36 cellular contexts compared by ENCODE assay signal in genomic region chr17:48642843-48643696, GRCh38. TPM values are rescaled to one million over a fixed set of nuclear protein-coding genes. Genes with fewer than 3 reads are reported as not detected.
DNase-seq lines count a peak whose midpoint lies in the region; TF ChIP-seq lines count a peak whose summit lies in the region.
"Had no signal": no experiment of that assay in that cellular context is flagged by ENCODE, and none has a peak within 500 bp of the region (broad histone marks: within the 10 kb centered on the region; RNA-seq: fewer than 3 reads in every experiment).

No MANE protein-coding gene starts in this region.

- no peak overlapping the region for H2BK5ac ChIP-seq in trophoblast cell (ENCODE audit: low read depth, low read length, poor library complexity)

- peaks cover 3% of the 10 kb centered on the region for H3K79me1 ChIP-seq in trophoblast cell (ENCODE audit: low read length)

- H3K27me3 ChIP-seq in trophoblast cell (ENCODE audit: insufficient read depth, low read length): peaks cover 84% of the 10 kb centered on the region
- H3K27me3 ChIP-seq: testis had no signal

- H3K9ac ChIP-seq in trophoblast cell (ENCODE audit: low read length): no peak overlapping the region
- H3K9ac ChIP-seq: BLaER1 treated with 17β-estradiol and CSF1 and Interleukin-3, amounts not matched to agents 10 nM and 100 nM had no signal

- DNase-seq in AG10803 (ENCODE audit: low read depth) (no peak), HuH-7 (ENCODE audit: low spot score) (peak; percentile 15), left kidney (ENCODE audit: low read depth, low spot score) (peak; percentile 12), trophoblast cell (no peak), amniotic stem cell (lab: John Stamatoyannopoulos, UW) (no peak), NCI-H748 treated with DMSO at 0.1 percent for 48 hours (lab: John Stamatoyannopoulos, UW) (no peak), hypothalamus (lab: John Stamatoyannopoulos, UW) (no peak)
- no peak for DNase-seq in activated naive CD4-positive, alpha-beta T cell treated with anti-CD3 and anti-CD28 coated beads, Interleukin-2, amount 50 U/mL, for 16 hours
- DNase-seq: activated CD4-positive, alpha-beta T cell treated with anti-CD3 and anti-CD28 coated beads for 48 hours; activated CD8-positive, alpha-beta memory T cell treated with anti-CD3 and anti-CD28 coated beads for 24 hours; activated effector memory CD4-positive, alpha-beta T cell treated with anti-CD3 and anti-CD28 coated beads, Interleukin-2, amount 50 U/mL, for 16 hours; activated naive CD8-positive, alpha-beta T cell treated with anti-CD3 and anti-CD28 coated beads, Interleukin-2, amount 10 ng/mL, durations not matched to agents 7 days and 5 days; COR-L47; dermis blood vessel endothelial cell; DMS79; esophagus squamous epithelium; foreskin melanocyte; GDM1; HCEC 1CT; immature natural killer cell; midbrain; natural killer cell; NCI-H1048; NCI-H1694 treated with DMSO at 0.1 percent for 48 hours; NCI-H2171 treated with DMSO at 0.1 percent for 48 hours; NCI-H524; NK-92 treated with Interleukin-12 subunit alpha and Interleukin-12 subunit beta, amount 100 ng/mL, for 24 hours; pancreas; PC-3; stimulated activated CD4-positive, alpha-beta T cell treated with anti-CD3 and anti-CD28 coated beads, Interleukin-15, amount 100 ng/mL, for 24 hours; stimulated activated naive CD8-positive, alpha-beta T cell treated with anti-CD3 and anti-CD28 coated beads, Interleukin-15, Interleukin-2, amounts not matched to agents 100 U/mL and 50 U/mL, for 24 hours; T-helper 9 cell; testis had no signal

- no peak overlapping the region for H4K12ac ChIP-seq in trophoblast cell (ENCODE audit: low read depth, low read length)

- no CpG with 5 or more reads among the region's 23 CpGs for WGBS in trophoblast cell (ENCODE audit: extremely low coverage, insufficient coverage, insufficient read length)

- peak overlapping the region; percentile 15 for H2BK12ac ChIP-seq in trophoblast cell (ENCODE audit: low read length)

- H3K4me3 ChIP-seq in AG10803 (ENCODE audit: low read length) (peak overlapping the region; percentile 67), trophoblast cell (ENCODE audit: low read depth, low read length) (peak overlapping the region; percentile 64)
- H3K4me3 ChIP-seq: BLaER1 treated with 17β-estradiol and CSF1 and Interleukin-3, amounts not matched to agents 10 nM and 100 nM; esophagus squamous epithelium; left lung; pancreas; testis had no signal

- H3K4ac ChIP-seq in trophoblast cell (ENCODE audit: low read depth, low read length): no peak overlapping the region

- no peak overlapping the region for H4K91ac ChIP-seq in trophoblast cell (ENCODE audit: low read depth, low read length)

- peaks cover 17% of the 10 kb centered on the region for H3K9me3 ChIP-seq in trophoblast cell (ENCODE audit: insufficient read depth, low read depth, low read length)
- H3K9me3 ChIP-seq: esophagus squamous epithelium, left lung, pancreas, testis had no signal

- no peak overlapping the region for H3K14ac ChIP-seq in trophoblast cell (ENCODE audit: low read length)

- no peak overlapping the region for H2BK120ac ChIP-seq in trophoblast cell (ENCODE audit: insufficient read depth, low read length, poor library complexity)

- H4K8ac ChIP-seq in trophoblast cell (ENCODE audit: low read depth, low read length): no peak overlapping the region

- peaks cover 9 to 16% of the 10 kb centered on the region in 2 experiments for H3K4me1 ChIP-seq in trophoblast cell (ENCODE audit: control insufficient read depth in 1 of 2, insufficient read depth in 2 of 2, low read length in 2 of 2)
- H3K4me1 ChIP-seq: pancreas had no signal

- no peak overlapping the region for H3K23ac ChIP-seq in trophoblast cell (ENCODE audit: low read length)

- no peak overlapping the region for H3K27ac ChIP-seq in trophoblast cell (ENCODE audit: low read depth, low read length)
- H3K27ac ChIP-seq: BLaER1 treated with 17β-estradiol and CSF1 and Interleukin-3, amounts not matched to agents 10 nM and 100 nM; esophagus squamous epithelium; left lung; pancreas; testis; VCaP had no signal

- TF ChIP-seq CTCF in AG10803 (conservative IDR thresholded peaks at IDR 0.05; ENCODE audit: low read length): no peak

- no peak overlapping the region for H2AK5ac ChIP-seq in trophoblast cell (ENCODE audit: low read length)

- no peaks in the 10 kb centered on the region for H3K36me3 ChIP-seq in trophoblast cell (ENCODE audit: control insufficient read depth in 1 of 2, insufficient read depth in 2 of 2, low read length in 2 of 2)
- H3K36me3 ChIP-seq: BLaER1 treated with 17β-estradiol and CSF1 and Interleukin-3, amounts not matched to agents 10 nM and 100 nM; esophagus squamous epithelium; left lung; pancreas had no signal

- H3K4me2 ChIP-seq in trophoblast cell (ENCODE audit: low read length): peak overlapping the region; percentile 32
- H3K4me2 ChIP-seq: BLaER1 treated with 17β-estradiol and CSF1 and Interleukin-3, amounts not matched to agents 10 nM and 100 nM had no signal

- H3K79me2 ChIP-seq in trophoblast cell (ENCODE audit: control insufficient read depth, insufficient read depth, low read length, poor library complexity): no peaks in the 10 kb centered on the region

- H2AFZ ChIP-seq in trophoblast cell (ENCODE audit: insufficient read depth, low read length, poor library complexity): no peak overlapping the region

- no peak overlapping the region for H3K18ac ChIP-seq in trophoblast cell (ENCODE audit: low read length)

RNA-seq across cellular contexts. Expression of gene HOXB9, which starts 16.9 kb away (rescaled TPM):
- polyA plus RNA-seq in trophoblast cell (2013): 0.99 and 1.1 TPM in 2 replicates
- polyA plus RNA-seq: immature natural killer cell, pancreas had no signal

RNA-seq across cellular contexts. Expression of gene HOXB8, which starts 28.0 kb away (rescaled TPM):
- polyA plus RNA-seq in trophoblast cell (2013): 2.4 and 2.5 TPM in 2 replicates
- polyA plus RNA-seq: immature natural killer cell had no signal

RNA-seq across cellular contexts. Expression of gene HOXB7, which starts 32.3 kb away (rescaled TPM):
- polyA plus RNA-seq in trophoblast cell (2013): 9.6 and 9.8 TPM in 2 replicates

RNA-seq across cellular contexts. Expression of gene HOXB6, which starts 38.3 kb away (rescaled TPM):
- polyA plus RNA-seq in trophoblast cell (2013): 10.6 and 10.9 TPM in 2 replicates
- polyA plus RNA-seq: immature natural killer cell had no signal

RNA-seq across cellular contexts. Expression of gene HOXB5, which starts 49.5 kb away (rescaled TPM):
- 3.2 and 3.5 TPM in 2 replicates for polyA plus RNA-seq in trophoblast cell (2013)
- polyA plus RNA-seq: immature natural killer cell had no signal

Comparison
In these comparisons a context has a peak if more than half of its experiments do, and no peak if none do; other contexts are left out.
1. DNase-seq: peak in HuH-7 (single experiment) and left kidney (single experiment); none in AG10803 (single experiment), trophoblast cell (0 of 2), amniotic stem cell (single experiment), activated naive CD4-positive, alpha-beta T cell treated with anti-CD3 and anti-CD28 coated beads, Interleukin-2, amount 50 U/mL, for 16 hours (single experiment), NCI-H748 treated with DMSO at 0.1 percent for 48 hours (single experiment) and hypothalamus (0 of 51).